In genomic region chr6:38593419-38593818, GRCh38 we compare ENCODE assay signal across 14 cellular contexts.
"Had no signal": no experiment of that assay in that cellular context is flagged by ENCODE, and none has a peak within 500 bp of the region (broad histone marks: within the 10 kb centered on the region; RNA-seq: fewer than 3 reads in every experiment).

No MANE protein-coding gene starts in this region.

- DNase-seq: activated CD4-positive, alpha-beta T cell treated with anti-CD3 and anti-CD28 coated beads for 48 hours; activated T-cell treated with anti-CD3 and anti-CD28 coated beads, Interleukin-2, amount 50 U/mL, for 1 hour; amygdala; hippocampal formation; ovary; SK-N-SH; stimulated activated CD4-positive, alpha-beta T cell treated with anti-CD3 and anti-CD28 coated beads, Interleukin-4, amount 100 ng/mL, for 1 hour; stimulated activated CD8-positive, alpha-beta memory T cell treated with anti-CD3 and anti-CD28 coated beads, Interleukin-4, amount 100 ng/mL, for 48 hours; testis; upper lobe of right lung had no signal

- H3K4me2 ChIP-seq: SK-N-SH had no signal

- H3K27me3 ChIP-seq: ovary, testis, upper lobe of right lung had no signal

- H3K36me3 ChIP-seq: ovary had no signal

- H3K4me3 ChIP-seq: ovary, testis, upper lobe of right lung had no signal

- H3K9ac ChIP-seq: SK-N-SH had no signal

- H3K4me1 Mint-ChIP-seq: neural crest cell had no signal

- H3K27ac ChIP-seq: ovary, testis, upper lobe of right lung, VCaP had no signal

- H3K9me3 ChIP-seq: ovary, SK-N-SH, testis, upper lobe of right lung had no signal

- ATAC-seq: upper lobe of right lung had no signal

- H3K9me3 Mint-ChIP-seq: mesothelial cell of epicardium; neural crest cell; stimulated activated naive CD8-positive, alpha-beta T cell treated with anti-CD3 and anti-CD28 coated beads, Interleukin-15, Interleukin-2, amounts not matched to agents 100 ng/mL and 50 ng/mL, for 24 hours had no signal

- H3K4me3 Mint-ChIP-seq: mesothelial cell of epicardium; neural crest cell; stimulated activated naive CD8-positive, alpha-beta T cell treated with anti-CD3 and anti-CD28 coated beads, Interleukin-15, Interleukin-2, amounts not matched to agents 100 ng/mL and 50 ng/mL, for 24 hours had no signal

- H3K4me1 ChIP-seq: testis had no signal

- H3K27me3 Mint-ChIP-seq: stimulated activated naive CD8-positive, alpha-beta T cell treated with anti-CD3 and anti-CD28 coated beads, Interleukin-15, Interleukin-2, amounts not matched to agents 100 ng/mL and 50 ng/mL, for 24 hours had no signal
